10 cellular contexts compared by ENCODE assay signal in genomic region chr6:137496909-137497721, GRCh38. TPM values are rescaled to one million over a fixed set of nuclear protein-coding genes. Genes with fewer than 3 reads are reported as not detected.
DNase-seq lines count a peak whose midpoint lies in the region; ATAC-seq and TF ChIP-seq lines count a peak whose summit lies in the region.
"Had no signal": no experiment of that assay in that cellular context is flagged by ENCODE, and none has a peak within 500 bp of the region (broad histone marks: within the 10 kb centered on the region; RNA-seq: fewer than 3 reads in every experiment).

No MANE protein-coding gene starts in this region.

- 8% methylated on average over 47 of the region's 47 CpGs for WGBS in thymus

- H3K27me3 ChIP-seq in right atrium auricular region (peaks cover 49 to 61% of the 10 kb centered on the region in 2 donors), thymus (ENCODE audit: control insufficient read depth, insufficient read depth) (peaks cover 74% of the 10 kb centered on the region)

- H3K9me3 Mint-ChIP-seq in activated naive CD8-positive, alpha-beta T cell treated with anti-CD3 and anti-CD28 coated beads, Interleukin-2, amount 10 ng/mL, durations not matched to agents 7 days and 5 days = no peaks in the 10 kb centered on the region
- no peaks in the 10 kb centered on the region for H3K9me3 Mint-ChIP-seq in mesothelial cell of epicardium

- ATAC-seq in Right ventricle myocardium inferior = no peak
- no peak for ATAC-seq in activated naive CD8-positive, alpha-beta T cell treated with anti-CD3 and anti-CD28 coated beads, Interleukin-2, amount 10 ng/mL, durations not matched to agents 7 days and 5 days (ENCODE audit: low read depth)
- no peak for ATAC-seq in GM18868 (IDR thresholded peaks at IDR 0.05; ENCODE audit: unreplicated experiment)
- ATAC-seq in HG02885 (IDR thresholded peaks at IDR 0.05; ENCODE audit: poor library complexity, unreplicated experiment) = no peak

- intact Hi-C loops in Right ventricle myocardium inferior (cut with DNase I) = no loop called here

- peak overlapping the region; percentile 67 for H3K4me3 Mint-ChIP-seq in activated naive CD8-positive, alpha-beta T cell treated with anti-CD3 and anti-CD28 coated beads, Interleukin-2, amount 10 ng/mL, durations not matched to agents 7 days and 5 days
- peak overlapping the region; percentile 24 for H3K4me3 Mint-ChIP-seq in mesothelial cell of epicardium

- H3K27ac ChIP-seq in right atrium auricular region (no peak overlapping the region), thymus (ENCODE audit: low read depth) (no peak overlapping the region)

- peaks cover 36% of the 10 kb centered on the region for H3K4me1 Mint-ChIP-seq in activated naive CD8-positive, alpha-beta T cell treated with anti-CD3 and anti-CD28 coated beads, Interleukin-2, amount 10 ng/mL, durations not matched to agents 7 days and 5 days
- H3K4me1 Mint-ChIP-seq in mesothelial cell of epicardium = peaks cover 31% of the 10 kb centered on the region

- H3K4me1 ChIP-seq in right atrium auricular region (peaks cover 0 to 39% of the 10 kb centered on the region in 2 donors), thymus (ENCODE audit: control insufficient read depth, insufficient read depth, low read length) (no peaks in the 10 kb centered on the region)

- TF ChIP-seq CTCF in right atrium auricular region (IDR thresholded peaks at IDR 0.05) (no peak), mesothelial cell of epicardium (IDR thresholded peaks at IDR 0.05; ENCODE audit: unreplicated experiment) (no peak)

- no peak overlapping the region for H3K27ac Mint-ChIP-seq in activated naive CD8-positive, alpha-beta T cell treated with anti-CD3 and anti-CD28 coated beads, Interleukin-2, amount 10 ng/mL, durations not matched to agents 7 days and 5 days
- no peak overlapping the region for H3K27ac Mint-ChIP-seq in mesothelial cell of epicardium
- H3K27ac Mint-ChIP-seq: CD4-positive, CD25-positive, alpha-beta regulatory T cell had no signal

- DNase-seq in Right ventricle myocardium inferior (ENCODE audit: missing footprints) (peak; percentile 45), right atrium auricular region (ENCODE audit: low spot score) (no peak), mesothelial cell of epicardium (ENCODE audit: low spot score in 2 of 2, unreplicated experiment in 2 of 2) (no peak), dedifferentiated amniotic fluid mesenchymal stem cell (ENCODE audit: extremely low spot score) (no peak)
- peak; percentile 40 for DNase-seq in activated naive CD8-positive, alpha-beta T cell treated with anti-CD3 and anti-CD28 coated beads, Interleukin-2, amount 10 ng/mL, durations not matched to agents 7 days and 5 days
- DNase-seq: left colon had no signal

- H3K9me3 ChIP-seq in right atrium auricular region = no peaks in the 10 kb centered on the region
- H3K9me3 ChIP-seq in thymus (ENCODE audit: control insufficient read depth) = peaks cover 4% of the 10 kb centered on the region

- H3K36me3 Mint-ChIP-seq in activated naive CD8-positive, alpha-beta T cell treated with anti-CD3 and anti-CD28 coated beads, Interleukin-2, amount 10 ng/mL, durations not matched to agents 7 days and 5 days = no peaks in the 10 kb centered on the region
- H3K36me3 Mint-ChIP-seq in mesothelial cell of epicardium = no peaks in the 10 kb centered on the region
- H3K36me3 Mint-ChIP-seq: CD4-positive, CD25-positive, alpha-beta regulatory T cell had no signal

- H3K36me3 ChIP-seq in right atrium auricular region (no peaks in the 10 kb centered on the region), thymus (ENCODE audit: control insufficient read depth, insufficient read depth) (no peaks in the 10 kb centered on the region)

- H3K27me3 Mint-ChIP-seq in activated naive CD8-positive, alpha-beta T cell treated with anti-CD3 and anti-CD28 coated beads, Interleukin-2, amount 10 ng/mL, durations not matched to agents 7 days and 5 days = peaks cover 89% of the 10 kb centered on the region
- H3K27me3 Mint-ChIP-seq in mesothelial cell of epicardium (ENCODE audit: low read depth) = peaks cover 96% of the 10 kb centered on the region

- POLR2A ChIA-PET in activated naive CD8-positive, alpha-beta T cell treated with anti-CD3 and anti-CD28 coated beads, Interleukin-2, amount 10 ng/mL, durations not matched to agents 7 days and 5 days (lab: Charles Lee) = no interaction called here

- peak overlapping the region in 1 of 2 donors; percentile 26 for H3K4me3 ChIP-seq in right atrium auricular region
- peak overlapping the region; percentile 18 for H3K4me3 ChIP-seq in thymus (ENCODE audit: low read length)

RNA-seq across cellular contexts. Expression of gene OLIG3, which starts 2.9 kb away (rescaled TPM):
- total RNA-seq in Right ventricle myocardium inferior = not detected
- not detected for total RNA-seq in right atrium auricular region
- not detected for total RNA-seq in activated naive CD8-positive, alpha-beta T cell treated with anti-CD3 and anti-CD28 coated beads, Interleukin-2, amount 10 ng/mL, durations not matched to agents 7 days and 5 days
- 0.27 to 0.35 TPM (median 0.34 TPM) in 3 replicates for total RNA-seq in mesothelial cell of epicardium
- polyA plus RNA-seq in thymus = 0.09 TPM
- total RNA-seq: CD4-positive, CD25-positive, alpha-beta regulatory T cell; left colon had no signal
- polyA plus RNA-seq: CD4-positive, CD25-positive, alpha-beta regulatory T cell had no signal

Comparison
In these comparisons a context has a peak if more than half of its experiments do, and no peak if none do; other contexts are left out.
1. DNase-seq: peak in Right ventricle myocardium inferior (single experiment) and activated naive CD8-positive, alpha-beta T cell treated with anti-CD3 and anti-CD28 coated beads, Interleukin-2, amount 10 ng/mL, durations not matched to agents 7 days and 5 days (single experiment); none in right atrium auricular region (single experiment), mesothelial cell of epicardium (0 of 2) and dedifferentiated amniotic fluid mesenchymal stem cell (single experiment).